Comparison of ENCODE assay signal across 1 cellular context in the genomic region with DNA sequence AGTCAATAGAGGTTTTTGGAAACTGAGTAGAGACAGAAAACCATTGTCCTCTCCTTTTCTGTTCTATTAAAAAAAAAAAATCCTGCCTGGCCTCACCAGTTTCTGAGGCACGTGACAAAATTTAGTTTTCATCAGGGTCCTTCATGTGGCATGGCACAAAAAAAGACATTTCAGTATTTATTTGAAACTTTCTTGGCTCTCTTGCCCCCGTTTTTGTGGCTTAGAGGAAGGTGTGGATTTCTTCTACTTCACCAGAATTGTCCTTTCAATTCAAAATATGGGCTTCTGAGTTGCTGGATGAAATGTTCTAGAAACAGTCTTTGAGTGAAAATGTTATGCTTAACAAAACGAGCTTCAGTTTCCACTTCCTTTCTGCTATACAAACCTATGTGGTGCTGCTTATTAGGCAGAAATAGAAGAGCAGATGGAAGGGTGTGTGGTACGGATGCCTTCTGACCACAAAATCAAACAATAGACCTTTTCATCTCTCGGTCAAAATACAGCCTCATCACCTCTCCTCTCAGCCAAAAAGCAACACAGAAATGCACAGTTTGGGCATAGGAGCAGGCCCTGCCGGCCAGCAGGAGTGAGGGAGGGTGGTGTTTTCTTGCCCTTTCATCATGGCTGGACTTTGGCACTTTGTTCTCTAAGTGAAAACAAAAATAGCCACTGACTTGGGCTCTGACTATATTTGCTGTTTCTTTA.
TF ChIP-seq lines count a peak whose summit lies in the region.

No MANE protein-coding gene starts in this region.

TF ChIP-seq in HepG2, 621 proteins besides CTCF, POLR2A, EP300 and RAD21 (continued from another document):
- TF ChIP-seq, protein P1, sequence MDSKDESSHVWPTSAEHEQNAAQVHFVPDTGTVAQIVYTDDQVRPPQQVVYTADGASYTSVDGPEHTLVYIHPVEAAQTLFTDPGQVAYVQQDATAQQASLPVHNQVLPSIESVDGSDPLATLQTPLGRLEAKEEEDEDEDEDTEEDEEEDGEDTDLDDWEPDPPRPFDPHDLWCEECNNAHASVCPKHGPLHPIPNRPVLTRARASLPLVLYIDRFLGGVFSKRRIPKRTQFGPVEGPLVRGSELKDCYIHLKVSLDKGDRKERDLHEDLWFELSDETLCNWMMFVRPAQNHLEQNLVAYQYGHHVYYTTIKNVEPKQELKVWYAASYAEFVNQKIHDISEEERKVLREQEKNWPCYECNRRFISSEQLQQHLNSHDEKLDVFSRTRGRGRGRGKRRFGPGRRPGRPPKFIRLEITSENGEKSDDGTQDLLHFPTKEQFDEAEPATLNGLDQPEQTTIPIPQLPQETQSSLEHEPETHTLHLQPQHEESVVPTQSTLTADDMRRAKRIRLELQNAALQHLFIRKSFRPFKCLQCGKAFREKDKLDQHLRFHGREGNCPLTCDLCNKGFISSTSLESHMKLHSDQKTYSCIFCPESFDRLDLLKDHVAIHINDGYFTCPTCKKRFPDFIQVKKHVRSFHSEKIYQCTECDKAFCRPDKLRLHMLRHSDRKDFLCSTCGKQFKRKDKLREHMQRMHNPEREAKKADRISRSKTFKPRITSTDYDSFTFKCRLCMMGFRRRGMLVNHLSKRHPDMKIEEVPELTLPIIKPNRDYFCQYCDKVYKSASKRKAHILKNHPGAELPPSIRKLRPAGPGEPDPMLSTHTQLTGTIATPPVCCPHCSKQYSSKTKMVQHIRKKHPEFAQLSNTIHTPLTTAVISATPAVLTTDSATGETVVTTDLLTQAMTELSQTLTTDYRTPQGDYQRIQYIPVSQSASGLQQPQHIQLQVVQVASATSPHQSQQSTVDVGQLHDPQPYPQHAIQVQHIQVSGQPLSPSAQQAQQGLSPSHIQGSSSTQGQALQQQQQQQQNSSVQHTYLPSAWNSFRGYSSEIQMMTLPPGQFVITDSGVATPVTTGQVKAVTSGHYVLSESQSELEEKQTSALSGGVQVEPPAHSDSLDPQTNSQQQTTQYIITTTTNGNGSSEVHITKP (CRISPR knock-in tag; IDR thresholded peaks at IDR 0.05; ENCODE audit: low read depth): no peak
- TF ChIP-seq, protein P2, sequence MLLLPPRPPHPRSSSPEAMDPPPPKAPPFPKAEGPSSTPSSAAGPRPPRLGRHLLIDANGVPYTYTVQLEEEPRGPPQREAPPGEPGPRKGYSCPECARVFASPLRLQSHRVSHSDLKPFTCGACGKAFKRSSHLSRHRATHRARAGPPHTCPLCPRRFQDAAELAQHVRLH (CRISPR knock-in tag; IDR thresholded peaks at IDR 0.05; ENCODE audit: borderline replicate concordance, low read depth): no peak
- no peak for TF ChIP-seq ZFYVE20 (CRISPR knock-in tag; IDR thresholded peaks at IDR 0.05; ENCODE audit: borderline replicate concordance, low read depth)
- no peak for TF ChIP-seq ETS1 (CRISPR knock-in tag; IDR thresholded peaks at IDR 0.05)
- no peak for TF ChIP-seq ZNF30 (CRISPR knock-in tag; IDR thresholded peaks at IDR 0.05)
- TF ChIP-seq EEA1 (CRISPR knock-in tag; IDR thresholded peaks at IDR 0.05; ENCODE audit: borderline replicate concordance): no peak
- no peak for TF ChIP-seq ZNF326 (CRISPR knock-in tag; IDR thresholded peaks at IDR 0.05; ENCODE audit: borderline replicate concordance)
- TF ChIP-seq ZNF124 (CRISPR knock-in tag; IDR thresholded peaks at IDR 0.05): 0 out of 2 replicates have a peak, but pooled peaks have one; percentile 57
- TF ChIP-seq, protein P3, sequence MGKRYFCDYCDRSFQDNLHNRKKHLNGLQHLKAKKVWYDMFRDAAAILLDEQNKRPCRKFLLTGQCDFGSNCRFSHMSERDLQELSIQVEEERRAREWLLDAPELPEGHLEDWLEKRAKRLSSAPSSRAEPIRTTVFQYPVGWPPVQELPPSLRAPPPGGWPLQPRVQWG (CRISPR knock-in tag; IDR thresholded peaks at IDR 0.05; ENCODE audit: borderline replicate concordance, low read depth): no peak
- TF ChIP-seq TOPORS (CRISPR knock-in tag; IDR thresholded peaks at IDR 0.05): no peak
- no peak for TF ChIP-seq ZNF609 (CRISPR knock-in tag; IDR thresholded peaks at IDR 0.05; ENCODE audit: borderline replicate concordance)
- peak; percentile 55; the same call in 1 of the 2 replicates for TF ChIP-seq FOXJ3 (CRISPR knock-in tag; IDR thresholded peaks at IDR 0.05; ENCODE audit: borderline replicate concordance)
- peak; percentile 30 for TF ChIP-seq ZNF18 (CRISPR knock-in tag; IDR thresholded peaks at IDR 0.05; ENCODE audit: insufficient replicate concordance)
- no peak for TF ChIP-seq ZNF589 (CRISPR knock-in tag; conservative IDR thresholded peaks at IDR 0.05)
- 0 out of 2 replicates have a peak, but pooled peaks have one; percentile 41 for TF ChIP-seq CBX5 (CRISPR knock-in tag; IDR thresholded peaks at IDR 0.05; ENCODE audit: borderline replicate concordance)
- TF ChIP-seq REL (CRISPR knock-in tag; conservative IDR thresholded peaks at IDR 0.05): no peak
